ENCODE assay signal across 8 cellular contexts in the genomic region with DNA sequence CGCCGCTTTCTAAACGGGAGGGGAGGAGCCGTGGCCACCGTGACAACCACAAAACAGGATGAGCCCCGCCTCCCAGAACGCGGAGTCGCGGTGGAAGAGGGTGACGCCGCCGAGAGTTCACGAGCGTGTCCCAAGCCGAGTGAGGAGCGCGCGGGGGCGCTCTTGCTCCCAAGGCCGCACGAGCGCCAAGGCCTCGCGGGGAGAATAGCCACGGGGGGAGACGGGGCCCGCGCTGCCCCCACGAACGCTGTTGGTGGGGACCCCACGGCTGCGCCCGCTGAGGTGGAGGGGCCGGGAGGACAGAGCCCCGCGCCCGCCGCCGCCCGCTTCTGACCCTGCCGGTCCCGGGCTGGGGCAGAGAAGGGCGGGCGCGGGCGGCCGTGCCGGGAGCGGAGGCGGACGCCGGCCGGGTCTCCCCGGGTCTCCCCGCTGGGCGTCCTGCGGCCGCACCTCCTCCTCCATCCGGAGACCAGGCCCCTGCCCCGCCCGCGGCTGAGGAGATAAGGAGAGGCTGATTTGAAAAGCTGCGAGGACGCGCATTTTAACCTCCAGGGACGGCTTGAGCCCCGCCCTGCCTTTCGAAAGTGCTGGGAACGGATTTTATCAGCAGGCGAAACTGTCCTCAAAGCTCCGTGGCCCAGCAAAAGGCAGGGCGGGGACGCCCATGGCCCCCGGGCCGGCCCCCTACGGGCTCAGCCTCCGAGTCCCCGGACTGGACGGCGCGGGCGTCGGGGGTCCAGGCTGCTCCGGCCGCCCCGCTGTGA. TPM values are rescaled to one million over a fixed set of nuclear protein-coding genes. Genes with fewer than 3 reads are reported as not detected.
DNase-seq lines count a peak whose midpoint lies in the region; ATAC-seq, FAIRE-seq and TF ChIP-seq lines count a peak whose summit lies in the region.

No MANE protein-coding gene starts in this region.

- WGBS in gastroesophageal sphincter (ENCODE audit: low coverage in 1 of 2), 2 donors, result 0% methylated on average over 2 of the region's 87 CpGs; no CpG with 5 or more reads in 1 of the 2 donors
- WGBS in neuronal stem cell (ENCODE audit: extremely low coverage in 2 of 2, insufficient read length in 2 of 2, insufficient replicate concordance in 1 of 2), 2 donors, result no CpG with 5 or more reads among the region's 87 CpGs

- TF ChIP-seq CTCF in GM12873 (IDR thresholded peaks at IDR 0.05; ENCODE audit: insufficient read depth, low read depth, low read length, missing control alignments) (peak; percentile 45), gastroesophageal sphincter (IDR thresholded peaks at IDR 0.05) (peak in 2 of 4 experiments; percentile 29 to 72)

- peak overlapping the region; percentile 94 for H3K14ac ChIP-seq in neuronal stem cell (ENCODE audit: low read length)

- peak overlapping the region; percentile 30 to 65 for H3K4me3 ChIP-seq in gastroesophageal sphincter
- peak overlapping the region; percentile 20 to 73 for H3K4me3 ChIP-seq in neuronal stem cell (ENCODE audit: low read length in 2 of 2)

- H3K9ac ChIP-seq in neuronal stem cell (ENCODE audit: low read depth, low read length, poor library complexity), result peak overlapping the region; percentile 81

- no peak for FAIRE-seq in GM12891 (lab: Jason Lieb, UNC)

- peak overlapping the region; percentile 75 for H2BK15ac ChIP-seq in neuronal stem cell (ENCODE audit: low read length)

- H2AK5ac ChIP-seq in neuronal stem cell (ENCODE audit: low read depth, low read length), result peak overlapping the region; percentile 97

- TF ChIP-seq EP300 in gastroesophageal sphincter (IDR thresholded peaks at IDR 0.05), result no peak

- TF ChIP-seq POLR2A in gastroesophageal sphincter (IDR thresholded peaks at IDR 0.05) (peak in 1 of 2 donors; percentile 18), GM12891 (IDR thresholded peaks at IDR 0.05; ENCODE audit: low read depth, low read length) (no peak)

- H3K27me3 ChIP-seq in gastroesophageal sphincter, result peaks cover 29% of the 10 kb centered on the region
- peaks cover 8 to 67% (median 52%) of the 10 kb centered on the region in 3 experiments for H3K27me3 ChIP-seq in neuronal stem cell (ENCODE audit: control insufficient read depth in 3 of 3, insufficient read depth in 3 of 3, low read depth in 1 of 3, low read length in 3 of 3)

- peaks cover 0 to 44% (median 15%) of the 10 kb centered on the region in 3 donors for H3K4me1 ChIP-seq in gastroesophageal sphincter
- peaks cover 4 to 13% of the 10 kb centered on the region in 2 donors for H3K4me1 ChIP-seq in neuronal stem cell (ENCODE audit: control insufficient read depth in 2 of 2, insufficient read depth in 1 of 2, low read depth in 1 of 2, low read length in 2 of 2)

- peak; percentile 80 for ATAC-seq in gastroesophageal sphincter
- no peak for ATAC-seq in HG03354 (IDR thresholded peaks at IDR 0.05; ENCODE audit: poor library complexity, severe bottlenecking, unreplicated experiment)
- no peak for ATAC-seq in GM21526 (IDR thresholded peaks at IDR 0.05; ENCODE audit: low FRiP score, unreplicated experiment)

- H2BK120ac ChIP-seq in neuronal stem cell (ENCODE audit: low read depth, low read length), result peak overlapping the region; percentile 67

- H3K36me3 ChIP-seq in gastroesophageal sphincter (no peaks in the 10 kb centered on the region), neuronal stem cell (replicated peaks in 1 of 2; ENCODE audit: control insufficient read depth in 2 of 2, insufficient read depth in 2 of 2, low read length in 2 of 2) (no peaks in the 10 kb centered on the region)

- H2AFZ ChIP-seq in neuronal stem cell (ENCODE audit: low read length), result peak overlapping the region; percentile 80

- peak overlapping the region; percentile 72 for H4K91ac ChIP-seq in neuronal stem cell (ENCODE audit: low read depth, low read length, poor library complexity)

- H3K4ac ChIP-seq in neuronal stem cell (ENCODE audit: low read length), result no peak overlapping the region

- H3K27ac ChIP-seq in gastroesophageal sphincter (peak overlapping the region in 3 of 4 donors; percentile 66 to 83 (median 75)), neuronal stem cell (replicated peaks; ENCODE audit: low read length) (no peak overlapping the region)

- H3K18ac ChIP-seq in neuronal stem cell (ENCODE audit: low read length), result peak overlapping the region; percentile 97

- peak overlapping the region; percentile 73 for H3K4me2 ChIP-seq in neuronal stem cell (ENCODE audit: insufficient read depth, low read length, poor library complexity, severe bottlenecking)

- H3K9me3 ChIP-seq in gastroesophageal sphincter (no peaks in the 10 kb centered on the region), neuronal stem cell (replicated peaks in 1 of 2; ENCODE audit: control insufficient read depth in 2 of 2, insufficient read depth in 1 of 2, low read depth in 1 of 2, low read length in 2 of 2) (no peaks in the 10 kb centered on the region)

- peak overlapping the region; percentile 94 for H3K23ac ChIP-seq in neuronal stem cell (ENCODE audit: low read depth, low read length, poor library complexity)

- H2BK12ac ChIP-seq in neuronal stem cell (ENCODE audit: low read length), result no peak overlapping the region

- no peaks in the 10 kb centered on the region for H3K79me1 ChIP-seq in neuronal stem cell (ENCODE audit: low read depth, low read length)

- peak overlapping the region; percentile 92 for H4K8ac ChIP-seq in neuronal stem cell (ENCODE audit: low read depth, low read length)

- DNase-seq in NCI-H748 treated with DMSO at 0.1 percent for 48 hours (lab: John Stamatoyannopoulos, UW) (peak; percentile 62), neuronal stem cell (ENCODE audit: low spot score) (peak; percentile 56), GM12891 (ENCODE audit: insufficient read length, low spot score) (no peak)
- DNase-seq in activated effector memory CD4-positive, alpha-beta T cell treated with anti-CD3 and anti-CD28 coated beads, Interleukin-2, amount 50 U/mL, for 16 hours, result peak; percentile 79

- H2BK5ac ChIP-seq in neuronal stem cell (ENCODE audit: low read length), result peak overlapping the region; percentile 48

TF ChIP-seq in GM12891, 5 proteins besides CTCF, POLR2A, EP300 and RAD21:
- TF ChIP-seq SPI1 (IDR thresholded peaks at IDR 0.05; ENCODE audit: low read depth, low read length) (no peak), POU2F2 (IDR thresholded peaks at IDR 0.05; ENCODE audit: low read depth, low read length) (no peak), TAF1 (IDR thresholded peaks at IDR 0.05; ENCODE audit: low read depth, low read length) (no peak), PAX5 (IDR thresholded peaks at IDR 0.05; ENCODE audit: insufficient read depth, low read length, severe bottlenecking) (no peak), POLR2AphosphoS5 (IDR thresholded peaks at IDR 0.05; ENCODE audit: low read depth, low read length) (no peak)

RNA-seq across cellular contexts. Expression of a gene that starts 3.8 kb away (rescaled TPM):
- 1 to 10 TPM; 1.8 to 6.1 (median 1.9) TPM for total RNA-seq in gastroesophageal sphincter
- 11.1 TPM for polyA plus RNA-seq in neuronal stem cell (2013, experiment 1 of 2)
- 11.1 TPM for polyA plus RNA-seq in neuronal stem cell (2013, experiment 2 of 2)
- polyA plus RNA-seq in GM12891 (2012; ENCODE audit: low read depth, missing spikeins), result 1.4 TPM
